22 cellular contexts compared by ENCODE assay signal in genomic region chr1:215393476-215393875, GRCh38.
"Had no signal": no experiment of that assay in that cellular context is flagged by ENCODE, and none has a peak within 500 bp of the region (broad histone marks: within the 10 kb centered on the region; RNA-seq: fewer than 3 reads in every experiment).

No MANE protein-coding gene starts in this region.

- H3K4me3 ChIP-seq: hepatocyte, left lung, lower lobe of right lung, pancreas, prostate gland, skin epidermis, suprapubic skin, thoracic aorta, tibial artery, upper lobe of right lung had no signal

- DNase-seq: left colon; left lung; lower lobe of right lung; mammary epithelial cell; mesenchymal stem cell; naive thymus-derived CD8-positive, alpha-beta T cell; nucleus accumbens; pancreas; retina; right cardiac atrium; stimulated activated CD4-positive, alpha-beta T cell treated with anti-CD3 and anti-CD28 coated beads, Interleukin-12 subunit alpha, Interleukin-12 subunit beta, amount 100 ng/mL, for 4 hours; stimulated activated CD4-positive, alpha-beta T cell treated with anti-CD3 and anti-CD28 coated beads, Interleukin-15, amount 100 ng/mL, for 24 hours; stimulated activated CD4-positive, alpha-beta T cell treated with anti-CD3 and anti-CD28 coated beads, Interleukin-4, amount 100 ng/mL, for 24 hours; stimulated activated naive CD4-positive, alpha-beta T cell; tibial artery; trophoblast cell; upper lobe of right lung had no signal
